Comparison of ENCODE assay signal across 11 cellular contexts in genomic region chr1:197910120-197911110, GRCh38. TPM values are rescaled to one million over a fixed set of nuclear protein-coding genes. Genes with fewer than 3 reads are reported as not detected.
DNase-seq lines count a peak whose midpoint lies in the region; ATAC-seq, FAIRE-seq and TF ChIP-seq lines count a peak whose summit lies in the region.
"Had no signal": no experiment of that assay in that cellular context is flagged by ENCODE, and none has a peak within 500 bp of the region (broad histone marks: within the 10 kb centered on the region; RNA-seq: fewer than 3 reads in every experiment).

No MANE protein-coding gene starts in this region.

- no peak for DNase-seq in AG10803 (ENCODE audit: low read depth)
- DNase-seq in GM12891 (ENCODE audit: insufficient read length, low spot score): no peak
- DNase-seq in astrocyte of the hippocampus (ENCODE audit: low read depth, low spot score): peak; percentile 16
- no peak for DNase-seq in naive thymus-derived CD8-positive, alpha-beta T cell
- DNase-seq in GM19239 (ENCODE audit: insufficient read length, low spot score): no peak
- no peak for DNase-seq in NAMALWA (ENCODE audit: low spot score)
- no peak for DNase-seq in RCC 7860 (ENCODE audit: low spot score)
- DNase-seq: hypothalamus, testis had no signal

- peaks cover 0 to 4% (median 0%) of the 10 kb centered on the region in 3 donors for H3K36me3 Mint-ChIP-seq in naive thymus-derived CD8-positive, alpha-beta T cell

- POLR2A ChIA-PET in naive thymus-derived CD8-positive, alpha-beta T cell (lab: Charles Lee): interaction anchor here (1.0 kb wide), 2 partner anchors 8 to 16 kb away, joined by 3 to 4 read pairs; partner anchors contain the start of gene C1orf53

- peak overlapping the region in 2 of 10 donors; percentile 19 to 40 for H3K27ac Mint-ChIP-seq in naive thymus-derived CD8-positive, alpha-beta T cell

- peak; percentile 15 to 19 for ATAC-seq in naive thymus-derived CD8-positive, alpha-beta T cell
- ATAC-seq in HG02981 (IDR thresholded peaks at IDR 0.05; ENCODE audit: unreplicated experiment): no peak

- H3K4me1 Mint-ChIP-seq in naive thymus-derived CD8-positive, alpha-beta T cell: peaks cover 36 to 68% (median 58%) of the 10 kb centered on the region in 4 donors

- TF ChIP-seq CTCF in AG10803 (conservative IDR thresholded peaks at IDR 0.05; ENCODE audit: low read length): no peak

- H3K9me3 Mint-ChIP-seq in naive thymus-derived CD8-positive, alpha-beta T cell: peaks cover 0 to 3% (median 0%) of the 10 kb centered on the region in 9 donors

- no peak for TF ChIP-seq POLR2A in GM12891 (IDR thresholded peaks at IDR 0.05; ENCODE audit: low read depth, low read length)

- FAIRE-seq in GM12891 (lab: Jason Lieb, UNC) (peak; percentile 26), GM19239 (lab: Jason Lieb, UNC) (no peak), RCC 7860 (lab: Jason Lieb, UNC) (no peak)
- FAIRE-seq: colon had no signal

- H3K4me3 Mint-ChIP-seq in naive thymus-derived CD8-positive, alpha-beta T cell: peak overlapping the region; percentile 29 to 82 (median 72)

- H3K4me3 ChIP-seq in AG10803 (ENCODE audit: low read length): peak overlapping the region; percentile 42

- H3K27me3 Mint-ChIP-seq in naive thymus-derived CD8-positive, alpha-beta T cell: peaks cover 58 to 97% (median 86%) of the 10 kb centered on the region in 5 donors

TF ChIP-seq in GM12891, 5 proteins besides CTCF, POLR2A, EP300 and RAD21:
- TF ChIP-seq POU2F2 (IDR thresholded peaks at IDR 0.05; ENCODE audit: low read depth, low read length) (no peak), SPI1 (IDR thresholded peaks at IDR 0.05; ENCODE audit: low read depth, low read length) (no peak), TAF1 (IDR thresholded peaks at IDR 0.05; ENCODE audit: low read depth, low read length) (no peak), POLR2AphosphoS5 (IDR thresholded peaks at IDR 0.05; ENCODE audit: low read depth, low read length) (no peak), PAX5 (IDR thresholded peaks at IDR 0.05; ENCODE audit: insufficient read depth, low read length, severe bottlenecking) (no peak)
TF ChIP-seq in GM12891: peak in this region for 0.

RNA-seq across cellular contexts. Expression of gene LHX9, which starts 6.8 kb away (rescaled TPM):
- polyA plus RNA-seq in GM12891 (2012; ENCODE audit: low read depth, missing spikeins): not detected
- not detected for total RNA-seq in naive thymus-derived CD8-positive, alpha-beta T cell
- polyA plus RNA-seq in naive thymus-derived CD8-positive, alpha-beta T cell: not detected

RNA-seq across cellular contexts. Expression of gene C1orf53, which starts 8.0 kb away (rescaled TPM):
- 1.4 TPM for polyA plus RNA-seq in GM12891 (2012; ENCODE audit: low read depth, missing spikeins)
- total RNA-seq in naive thymus-derived CD8-positive, alpha-beta T cell: not detected
- polyA plus RNA-seq in naive thymus-derived CD8-positive, alpha-beta T cell: 1 to 10 TPM in 2 of 3 donors, not detected in 1; 1.4 to 2.7 TPM
